ENCODE assay signal across 19 cellular contexts in genomic region chr3:36524560-36524959, GRCh38.
DNase-seq lines count a peak whose midpoint lies in the region; ATAC-seq and TF ChIP-seq lines count a peak whose summit lies in the region.
"Had no signal": no experiment of that assay in that cellular context is flagged by ENCODE, and none has a peak within 500 bp of the region (broad histone marks: within the 10 kb centered on the region; RNA-seq: fewer than 3 reads in every experiment).

No MANE protein-coding gene starts in this region.

- no peaks in the 10 kb centered on the region for H4K20me1 ChIP-seq in SK-N-SH (ENCODE audit: insufficient read depth)

- H3K4me3 Mint-ChIP-seq in glutamatergic neuron (ENCODE audit: unreplicated experiment), result no peak overlapping the region
- H3K4me3 Mint-ChIP-seq: B cell; T-helper 1 cell treated with Interleukin-12 subunit alpha and Interleukin-12 subunit beta and Interleukin-4 antibody, amounts not matched to agents 30 μg/mL and 1 μg/mL, for 36 hours had no signal

- DNase-seq in AG10803 (ENCODE audit: low read depth) (peak; percentile 61), GM04504 (ENCODE audit: low read depth) (peak; percentile 36), SK-N-SH (no peak), mesenchymal stem cell (no peak), NCI-H2196 (lab: John Stamatoyannopoulos, UW; ENCODE audit: unreplicated experiment) (no peak), GM10248 (ENCODE audit: extremely low spot score) (no peak), glutamatergic neuron (no peak)
- DNase-seq: GF-D8, Kasumi-1, NCI-H1092 treated with DMSO at 0.1 percent for 48 hours, NCI-H2081, NCI-H226, NCI-H524, NCI-H82, SIG-M5 had no signal

- no peaks in the 10 kb centered on the region for H3K9me2 ChIP-seq in SK-N-SH

- no peak overlapping the region for H2BK15ac ChIP-seq in mesenchymal stem cell (ENCODE audit: low read depth, poor library complexity, severe bottlenecking)

- H2AK5ac ChIP-seq in mesenchymal stem cell (ENCODE audit: low read length, severe bottlenecking), result no peak overlapping the region

- no peak overlapping the region for H4K8ac ChIP-seq in mesenchymal stem cell (ENCODE audit: low read length)

- no peak overlapping the region for H3K23ac ChIP-seq in mesenchymal stem cell (ENCODE audit: low read length in 2 of 2)

- no peak overlapping the region for H3K14ac ChIP-seq in mesenchymal stem cell (ENCODE audit: low read length in 2 of 2)

- ATAC-seq in HG03460 (IDR thresholded peaks at IDR 0.05; ENCODE audit: unreplicated experiment), result no peak

- H3K9ac ChIP-seq in SK-N-SH, result no peak overlapping the region
- peak overlapping the region; percentile 87 for H3K9ac ChIP-seq in mesenchymal stem cell (ENCODE audit: low read length)

- TF ChIP-seq CTCF in AG10803 (conservative IDR thresholded peaks at IDR 0.05; ENCODE audit: low read length), result peak; percentile 19
- TF ChIP-seq CTCF in SK-N-SH (IDR thresholded peaks at IDR 0.05), result no peak
- TF ChIP-seq CTCF in GM10248 (IDR thresholded peaks at IDR 0.05; ENCODE audit: control extremely low read depth, extremely low read depth, low read depth, missing control alignments), result no peak
- TF ChIP-seq CTCF in glutamatergic neuron (IDR thresholded peaks at IDR 0.05; ENCODE audit: partially characterized antibody, unreplicated experiment), result no peak

- no peaks in the 10 kb centered on the region for H3K9me3 Mint-ChIP-seq in glutamatergic neuron (ENCODE audit: unreplicated experiment)
- H3K9me3 Mint-ChIP-seq: T-helper 1 cell treated with Interleukin-12 subunit alpha and Interleukin-12 subunit beta and Interleukin-4 antibody, amounts not matched to agents 30 μg/mL and 1 μg/mL, for 36 hours had no signal

- CTCF ChIA-PET in SK-N-SH (lab: Yijun Ruan, JAX), result interaction anchor here (0.6 to 1.4 kb wide), 3 partner anchors 12 to 172 kb away, joined by 3 to 5 read pairs (median 3); no protein-coding TSS in a partner anchor
- CTCF ChIA-PET in GM10248 (lab: Yijun Ruan, JAX), result interaction anchor here (0.9 kb wide), 1 partner anchor 17 kb away, joined by 3 read pairs; no protein-coding TSS in a partner anchor

- no peak overlapping the region for H3K4me3 ChIP-seq in AG10803 (ENCODE audit: low read length)
- H3K4me3 ChIP-seq in SK-N-SH (ENCODE audit: low read depth in 2 of 2, low read length in 1 of 2), result no peak overlapping the region
- H3K4me3 ChIP-seq in mesenchymal stem cell (ENCODE audit: insufficient read depth in 1 of 2, low read depth in 1 of 2, low read length in 2 of 2), result no peak overlapping the region

- no peak overlapping the region for H4K91ac ChIP-seq in mesenchymal stem cell (ENCODE audit: low read length)

- no peaks in the 10 kb centered on the region for H3K9me3 ChIP-seq in SK-N-SH
- no peaks in the 10 kb centered on the region for H3K9me3 ChIP-seq in mesenchymal stem cell (ENCODE audit: control insufficient read depth, low read length)

- POLR2A ChIA-PET in SK-N-SH (lab: Yijun Ruan, JAX) (no interaction called here), GM10248 (lab: Yijun Ruan, JAX) (no interaction called here)

- no peak overlapping the region for H2BK12ac ChIP-seq in mesenchymal stem cell (ENCODE audit: low read length in 2 of 2)

- TF ChIP-seq RAD21 in SK-N-SH (IDR thresholded peaks at IDR 0.05; ENCODE audit: low read length), result no peak

- H3K36me3 Mint-ChIP-seq in glutamatergic neuron (ENCODE audit: unreplicated experiment), result no peaks in the 10 kb centered on the region

- no peak overlapping the region for H2AFZ ChIP-seq in SK-N-SH (ENCODE audit: low read depth)
- H2AFZ ChIP-seq in mesenchymal stem cell (ENCODE audit: low read depth, low read length), result no peak overlapping the region

- no peaks in the 10 kb centered on the region for H3K79me1 ChIP-seq in mesenchymal stem cell (replicated peaks; ENCODE audit: low read length, poor library complexity, severe bottlenecking)

- H3K79me2 ChIP-seq in SK-N-SH (ENCODE audit: insufficient read depth), result no peaks in the 10 kb centered on the region

- peaks cover 0 to 44% of the 10 kb centered on the region in 2 experiments; a peak in 2 of 4 replicates for H3K4me1 ChIP-seq in SK-N-SH (ENCODE audit: control insufficient read depth in 1 of 2, insufficient read depth in 2 of 2, low read depth in 1 of 2, low read length in 1 of 2)
- peaks cover 1% of the 10 kb centered on the region for H3K4me1 ChIP-seq in mesenchymal stem cell (ENCODE audit: control insufficient read depth, insufficient read depth, low read depth, low read length)

- WGBS in SK-N-SH (ENCODE audit: low lambda C conversion rate), result 95% methylated on average over 3 of the region's 3 CpGs
- WGBS in mesenchymal stem cell, result no CpG with 5 or more reads among the region's 3 CpGs

- no peak overlapping the region for H3K27ac Mint-ChIP-seq in glutamatergic neuron (ENCODE audit: unreplicated experiment)
- H3K27ac Mint-ChIP-seq: B cell; T-helper 1 cell treated with Interleukin-12 subunit alpha and Interleukin-12 subunit beta and Interleukin-4 antibody, amounts not matched to agents 30 μg/mL and 1 μg/mL, for 36 hours had no signal

- no peak overlapping the region for H3K4me2 ChIP-seq in SK-N-SH
- no peak overlapping the region for H3K4me2 ChIP-seq in mesenchymal stem cell (ENCODE audit: low read length, poor library complexity, severe bottlenecking)

- no peak for TF ChIP-seq EP300 in SK-N-SH (IDR thresholded peaks at IDR 0.05; ENCODE audit: borderline replicate concordance in 1 of 2, low read depth in 1 of 2, low read length in 1 of 2)

- no peaks in the 10 kb centered on the region for H3K4me1 Mint-ChIP-seq in glutamatergic neuron (ENCODE audit: low read depth, unreplicated experiment)
- H3K4me1 Mint-ChIP-seq: B cell had no signal

- no peaks in the 10 kb centered on the region for H3F3A ChIP-seq in SK-N-SH (replicated peaks; ENCODE audit: insufficient read depth)

- no peak overlapping the region for H3K18ac ChIP-seq in mesenchymal stem cell (ENCODE audit: low read depth in 1 of 2, low read length in 2 of 2)

- H3K27me3 ChIP-seq in SK-N-SH (ENCODE audit: insufficient read depth), result no peaks in the 10 kb centered on the region
- H3K27me3 ChIP-seq in mesenchymal stem cell (ENCODE audit: control insufficient read depth in 1 of 2, insufficient read depth in 1 of 2, low read length in 2 of 2), result no peaks in the 10 kb centered on the region

- H2BK120ac ChIP-seq in mesenchymal stem cell (ENCODE audit: low read depth, low read length), result no peak overlapping the region

- H3K27me3 Mint-ChIP-seq in glutamatergic neuron (ENCODE audit: unreplicated experiment), result no peaks in the 10 kb centered on the region
- H3K27me3 Mint-ChIP-seq: B cell had no signal

- H3K27ac ChIP-seq in SK-N-SH (ENCODE audit: low read depth in 2 of 2, low read length in 1 of 2) (peak overlapping the region; percentile 71 to 92; a peak in 3 of 4 replicates), mesenchymal stem cell (ENCODE audit: low read length, poor library complexity, severe bottlenecking) (no peak overlapping the region)
- H3K27ac ChIP-seq: RWPE1 had no signal

- peaks cover 22 to 42% of the 10 kb centered on the region in 2 experiments for H3K36me3 ChIP-seq in SK-N-SH (replicated peaks in 1 of 2; ENCODE audit: control insufficient read depth in 1 of 2, insufficient read depth in 2 of 2, low read length in 1 of 2)
- peaks cover 0 to 10% of the 10 kb centered on the region in 2 experiments for H3K36me3 ChIP-seq in mesenchymal stem cell (ENCODE audit: control insufficient read depth in 1 of 2, insufficient read depth in 2 of 2, low read depth in 1 of 2, low read length in 2 of 2)

- no peak overlapping the region for H2BK5ac ChIP-seq in mesenchymal stem cell (ENCODE audit: low read depth, low read length, poor library complexity, severe bottlenecking)

- H3K4ac ChIP-seq in mesenchymal stem cell (ENCODE audit: low read depth in 1 of 2, low read length in 2 of 2), result no peak overlapping the region

TF ChIP-seq in SK-N-SH, 30 proteins besides CTCF, POLR2A, EP300 and RAD21 (continues in another document):
- no peak for TF ChIP-seq GABPA (IDR thresholded peaks at IDR 0.05; ENCODE audit: low read depth)
- TF ChIP-seq JUND (IDR thresholded peaks at IDR 0.05), result no peak
- no peak for TF ChIP-seq CHD2 (IDR thresholded peaks at IDR 0.05; ENCODE audit: low read length, partially characterized antibody)
- TF ChIP-seq PBX3 (IDR thresholded peaks at IDR 0.05), result no peak
- TF ChIP-seq, protein P1, sequence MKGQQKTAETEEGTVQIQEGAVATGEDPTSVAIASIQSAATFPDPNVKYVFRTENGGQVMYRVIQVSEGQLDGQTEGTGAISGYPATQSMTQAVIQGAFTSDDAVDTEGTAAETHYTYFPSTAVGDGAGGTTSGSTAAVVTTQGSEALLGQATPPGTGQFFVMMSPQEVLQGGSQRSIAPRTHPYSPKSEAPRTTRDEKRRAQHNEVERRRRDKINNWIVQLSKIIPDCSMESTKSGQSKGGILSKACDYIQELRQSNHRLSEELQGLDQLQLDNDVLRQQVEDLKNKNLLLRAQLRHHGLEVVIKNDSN (IDR thresholded peaks at IDR 0.05; ENCODE audit: borderline replicate concordance, low read depth), result no peak
- TF ChIP-seq NRF1 (IDR thresholded peaks at IDR 0.05; ENCODE audit: low read depth, low read length), result no peak
- TF ChIP-seq EZH2phosphoT487 (IDR thresholded peaks at IDR 0.05; ENCODE audit: borderline replicate concordance, low read depth), result no peak
- TF ChIP-seq FOXM1 (IDR thresholded peaks at IDR 0.05; ENCODE audit: low read depth), result no peak
- no peak for TF ChIP-seq ZBTB33 (IDR thresholded peaks at IDR 0.05; ENCODE audit: borderline replicate concordance, low read depth)

Comparison
In these comparisons a context has a peak if more than half of its experiments do, and no peak if none do; other contexts are left out.
1. DNase-seq: peak in AG10803 (single experiment) and GM04504 (single experiment); none in SK-N-SH (single experiment), mesenchymal stem cell (single experiment), NCI-H2196 (single experiment), GM10248 (single experiment) and glutamatergic neuron (single experiment).